ENCODE assay signal across 1 cellular context in the genomic region with DNA sequence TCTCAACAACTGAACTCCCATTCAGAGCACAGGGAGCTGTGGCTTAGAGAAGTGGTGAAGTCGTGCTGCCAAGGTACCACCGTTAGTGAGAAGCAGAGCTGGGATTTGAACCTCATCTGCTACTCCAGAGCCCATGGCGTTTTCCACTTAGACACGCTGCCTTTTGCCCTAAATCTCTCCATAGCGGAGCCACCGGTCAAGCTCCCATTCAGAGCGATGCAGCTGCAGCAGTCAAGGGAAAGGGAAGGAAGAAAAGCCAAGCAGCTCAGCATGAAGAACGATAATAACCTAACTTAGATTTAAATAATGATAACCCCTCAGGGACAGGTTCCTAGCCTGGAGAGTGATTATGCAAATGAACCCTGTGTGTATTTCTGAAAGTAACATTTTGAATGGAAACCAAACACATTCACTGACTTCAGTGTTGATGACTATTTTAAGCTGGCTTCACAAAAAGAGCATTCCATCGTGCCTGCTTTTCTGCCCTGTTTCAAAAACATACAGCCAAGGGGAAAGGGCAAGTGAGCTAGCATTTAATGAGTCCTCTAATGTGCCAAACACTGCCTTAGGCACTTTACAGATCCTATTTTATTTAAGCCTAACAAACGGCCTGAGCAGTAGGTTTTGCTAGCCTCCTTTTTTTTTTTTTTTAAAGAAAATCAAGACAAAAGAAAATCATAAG.
TF ChIP-seq lines count a peak whose summit lies in the region.

No MANE protein-coding gene starts in this region.

TF ChIP-seq in WTC11, 78 proteins besides CTCF, POLR2A, EP300 and RAD21 (continued from another document):
- TF ChIP-seq, protein P1, sequence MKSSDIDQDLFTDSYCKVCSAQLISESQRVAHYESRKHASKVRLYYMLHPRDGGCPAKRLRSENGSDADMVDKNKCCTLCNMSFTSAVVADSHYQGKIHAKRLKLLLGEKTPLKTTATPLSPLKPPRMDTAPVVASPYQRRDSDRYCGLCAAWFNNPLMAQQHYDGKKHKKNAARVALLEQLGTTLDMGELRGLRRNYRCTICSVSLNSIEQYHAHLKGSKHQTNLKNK (CRISPR knock-in tag; IDR thresholded peaks at IDR 0.05) = no peak
